ENCODE assay signal across 18 cellular contexts in the genomic region with DNA sequence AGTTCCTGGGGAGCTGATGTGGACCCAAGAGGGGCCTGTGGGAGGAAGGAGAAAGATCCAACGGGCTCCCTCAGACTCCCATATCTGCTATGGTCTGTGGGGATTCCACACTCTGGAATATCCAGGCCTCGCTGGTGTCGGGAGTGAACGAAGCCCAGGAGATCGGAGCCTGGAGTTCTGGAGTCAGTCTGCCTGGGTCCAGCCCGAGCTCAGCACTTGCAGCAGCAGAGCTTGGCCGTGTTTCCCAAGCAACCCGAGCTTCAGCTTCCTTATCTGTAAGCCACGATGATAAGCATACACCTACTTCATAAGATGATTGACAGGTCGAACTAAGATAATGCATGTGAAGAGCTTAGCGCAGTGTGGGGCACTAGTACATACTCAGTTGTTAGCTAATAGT.
DNase-seq lines count a peak whose midpoint lies in the region; ATAC-seq and TF ChIP-seq lines count a peak whose summit lies in the region.
"Had no signal": no experiment of that assay in that cellular context is flagged by ENCODE, and none has a peak within 500 bp of the region (broad histone marks: within the 10 kb centered on the region; RNA-seq: fewer than 3 reads in every experiment).

No MANE protein-coding gene starts in this region.

- H3K36me3 Mint-ChIP-seq in dendritic cell treated with granulocyte-macrophage colony-stimulating factor and Interleukin-4, amounts not matched to agents 40 ng/mL and 50 ng/mL, for 4 days (ENCODE audit: low read depth), result no peaks in the 10 kb centered on the region
- no peaks in the 10 kb centered on the region for H3K36me3 Mint-ChIP-seq in stimulated activated memory B cell treated with anti-CD40 and anti-IgM and Interleukin-4, amounts not matched to agents 10 μg/mL and 1 μg/mL and 100 μg/mL, for 72 hours
- H3K36me3 Mint-ChIP-seq: CD8-positive, alpha-beta memory T cell had no signal

- peak overlapping the region; percentile 50 for H3K27ac Mint-ChIP-seq in dendritic cell treated with granulocyte-macrophage colony-stimulating factor and Interleukin-4, amounts not matched to agents 40 ng/mL and 50 ng/mL, for 4 days
- H3K27ac Mint-ChIP-seq in stimulated activated memory B cell treated with anti-CD40 and anti-IgM and Interleukin-4, amounts not matched to agents 10 μg/mL and 1 μg/mL and 100 μg/mL, for 72 hours, result no peak overlapping the region
- H3K27ac Mint-ChIP-seq: CD8-positive, alpha-beta memory T cell; H9 had no signal

- H3K27me3 Mint-ChIP-seq in dendritic cell treated with granulocyte-macrophage colony-stimulating factor and Interleukin-4, amounts not matched to agents 40 ng/mL and 50 ng/mL, for 4 days, result peaks cover 15% of the 10 kb centered on the region
- H3K27me3 Mint-ChIP-seq in stimulated activated memory B cell treated with anti-CD40 and anti-IgM and Interleukin-4, amounts not matched to agents 10 μg/mL and 1 μg/mL and 100 μg/mL, for 72 hours, result peaks cover 11% of the 10 kb centered on the region

- no peak overlapping the region for H3K4me3 Mint-ChIP-seq in dendritic cell treated with granulocyte-macrophage colony-stimulating factor and Interleukin-4, amounts not matched to agents 40 ng/mL and 50 ng/mL, for 4 days
- no peak overlapping the region for H3K4me3 Mint-ChIP-seq in stimulated activated memory B cell treated with anti-CD40 and anti-IgM and Interleukin-4, amounts not matched to agents 10 μg/mL and 1 μg/mL and 100 μg/mL, for 72 hours
- H3K4me3 Mint-ChIP-seq: CD8-positive, alpha-beta memory T cell; H9 had no signal

- DNase-seq in HEK293T (ENCODE audit: extremely low spot score) (no peak), OCI-M1 (lab: John Stamatoyannopoulos, UW) (peak; percentile 28), putamen (ENCODE audit: low spot score) (peak; percentile 56), GM19240 (ENCODE audit: insufficient read length, low spot score) (no peak)
- DNase-seq: CD8-positive, alpha-beta memory T cell; DMS79; H9; Karpas-422; MG63; NCI-H1048; NCI-H2081 treated with DMSO at 0.1 percent for 48 hours; NCI-H524 treated with DMSO at 0.1 percent for 48 hours; PC-3; RPMI8226; SJCRH30 had no signal

- ATAC-seq in HG03280 (IDR thresholded peaks at IDR 0.05; ENCODE audit: unreplicated experiment), result no peak
- ATAC-seq in stimulated activated memory B cell treated with anti-CD40 and anti-IgM and Interleukin-4, amounts not matched to agents 10 μg/mL and 1 μg/mL and 100 μg/mL, for 72 hours, result no peak
- ATAC-seq: PC-3 had no signal

- CTCF ChIA-PET in HEK293T (lab: Yijun Ruan, JAX), result interaction anchor here (0.6 kb wide), 1 partner anchor 10 kb away, joined by 3 read pairs; a partner anchor contains a TSS

- peaks cover 9% of the 10 kb centered on the region for H3K4me1 Mint-ChIP-seq in dendritic cell treated with granulocyte-macrophage colony-stimulating factor and Interleukin-4, amounts not matched to agents 40 ng/mL and 50 ng/mL, for 4 days (ENCODE audit: low read depth)
- peaks cover 3% of the 10 kb centered on the region for H3K4me1 Mint-ChIP-seq in stimulated activated memory B cell treated with anti-CD40 and anti-IgM and Interleukin-4, amounts not matched to agents 10 μg/mL and 1 μg/mL and 100 μg/mL, for 72 hours
- H3K4me1 Mint-ChIP-seq: CD8-positive, alpha-beta memory T cell; H9 had no signal

- intact Hi-C loops in dendritic cell treated with granulocyte-macrophage colony-stimulating factor and Interleukin-4, amounts not matched to agents 40 ng/mL and 50 ng/mL, for 4 days (cut with micrococcal nuclease), result no loop called here

- POLR2A ChIA-PET in HEK293T (lab: Yijun Ruan, JAX), result no interaction called here

- no peaks in the 10 kb centered on the region for H3K9me3 Mint-ChIP-seq in dendritic cell treated with granulocyte-macrophage colony-stimulating factor and Interleukin-4, amounts not matched to agents 40 ng/mL and 50 ng/mL, for 4 days
- H3K9me3 Mint-ChIP-seq in stimulated activated memory B cell treated with anti-CD40 and anti-IgM and Interleukin-4, amounts not matched to agents 10 μg/mL and 1 μg/mL and 100 μg/mL, for 72 hours, result no peaks in the 10 kb centered on the region
- H3K9me3 Mint-ChIP-seq: CD8-positive, alpha-beta memory T cell; H9 had no signal

TF ChIP-seq in HEK293T, 16 proteins besides CTCF, POLR2A, EP300 and RAD21:
- TF ChIP-seq, protein P1, sequence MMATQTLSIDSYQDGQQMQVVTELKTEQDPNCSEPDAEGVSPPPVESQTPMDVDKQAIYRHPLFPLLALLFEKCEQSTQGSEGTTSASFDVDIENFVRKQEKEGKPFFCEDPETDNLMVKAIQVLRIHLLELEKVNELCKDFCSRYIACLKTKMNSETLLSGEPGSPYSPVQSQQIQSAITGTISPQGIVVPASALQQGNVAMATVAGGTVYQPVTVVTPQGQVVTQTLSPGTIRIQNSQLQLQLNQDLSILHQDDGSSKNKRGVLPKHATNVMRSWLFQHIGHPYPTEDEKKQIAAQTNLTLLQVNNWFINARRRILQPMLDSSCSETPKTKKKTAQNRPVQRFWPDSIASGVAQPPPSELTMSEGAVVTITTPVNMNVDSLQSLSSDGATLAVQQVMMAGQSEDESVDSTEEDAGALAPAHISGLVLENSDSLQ (IDR thresholded peaks at IDR 0.05), result peak; percentile 72
- no peak for TF ChIP-seq FOXA1 (IDR thresholded peaks at IDR 0.05)
- no peak for TF ChIP-seq SUZ12 (IDR thresholded peaks at IDR 0.05)

Comparison
In these comparisons a context has a peak if more than half of its experiments do, and no peak if none do; other contexts are left out.
1. DNase-seq: peak in OCI-M1 (single experiment) and putamen (single experiment); none in HEK293T (single experiment) and GM19240 (single experiment).